1 cellular context compared by ENCODE assay signal in the genomic region with DNA sequence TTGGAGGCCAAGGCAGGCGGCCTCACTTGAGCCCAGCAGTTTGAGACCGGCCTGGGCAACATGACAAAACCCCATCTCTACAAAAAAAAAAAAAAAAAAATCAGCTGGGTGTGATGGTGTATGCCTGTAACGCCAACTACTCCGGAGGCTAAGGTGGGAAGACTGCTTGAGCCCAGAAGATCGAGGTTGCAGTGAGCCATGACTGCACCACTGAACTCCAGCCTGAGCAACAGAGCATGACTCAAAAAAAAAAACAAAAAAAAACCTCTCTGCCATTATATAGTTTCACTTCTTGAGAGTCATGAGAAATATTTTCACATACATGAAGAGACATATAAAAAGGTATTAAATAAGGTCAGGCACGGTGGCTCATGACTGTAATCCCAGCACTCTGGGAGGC.
TF ChIP-seq lines count a peak whose summit lies in the region.

No MANE protein-coding gene starts in this region.

TF ChIP-seq in IMR-90, 13 proteins besides CTCF, POLR2A, EP300 and RAD21 (continued from another document):
- no peak for TF ChIP-seq USF2 (IDR thresholded peaks at IDR 0.05; ENCODE audit: low read depth, low read length)
- no peak for TF ChIP-seq MAFK (IDR thresholded peaks at IDR 0.05; ENCODE audit: low read depth, low read length)
- TF ChIP-seq CEBPB (IDR thresholded peaks at IDR 0.05; ENCODE audit: low read depth, low read length) = no peak
- no peak for TF ChIP-seq MXI1 (IDR thresholded peaks at IDR 0.05; ENCODE audit: borderline replicate concordance, low read depth, low read length)
- TF ChIP-seq FOS (IDR thresholded peaks at IDR 0.05; ENCODE audit: low read depth, low read length) = no peak
- no peak for TF ChIP-seq BHLHE40 (IDR thresholded peaks at IDR 0.05; ENCODE audit: low read depth, low read length)
